ENCODE assay signal across 8 cellular contexts in the genomic region with DNA sequence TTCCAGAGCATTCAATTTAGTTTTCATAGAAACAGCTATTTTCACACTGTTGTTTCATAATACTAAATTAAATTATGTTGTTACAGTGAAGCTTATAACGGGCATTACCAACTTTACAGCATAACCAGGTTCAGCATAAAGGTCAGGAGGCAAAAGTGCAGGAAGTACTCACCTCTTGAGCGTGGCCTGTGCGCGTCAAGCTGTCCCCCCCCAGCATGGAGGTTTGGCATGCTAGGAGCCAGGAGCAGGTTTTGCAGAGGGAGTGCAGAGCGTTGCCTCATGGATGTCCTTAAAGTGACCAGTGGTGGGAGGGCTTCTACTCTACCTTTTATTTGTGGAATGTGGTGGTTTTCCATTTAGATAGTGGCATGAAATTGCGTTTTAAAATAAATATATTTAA.
"Had no signal": no experiment of that assay in that cellular context is flagged by ENCODE, and none has a peak within 500 bp of the region (broad histone marks: within the 10 kb centered on the region; RNA-seq: fewer than 3 reads in every experiment).

No MANE protein-coding gene starts in this region.

- DNase-seq: IMR-90, KBM-7, KG1 had no signal

- H3K4me3 ChIP-seq: K562 had no signal

- ATAC-seq: HepG2, K562 had no signal

- H3K27ac ChIP-seq: HL-60, KMS-11 had no signal

- H3K4me2 ChIP-seq: KMS-11 had no signal

- H3K4me3 Mint-ChIP-seq: IgD-negative memory B cell had no signal

- H3K27ac Mint-ChIP-seq: IgD-negative memory B cell had no signal

- H3K27me3 Mint-ChIP-seq: IgD-negative memory B cell had no signal
